Comparison of ENCODE assay signal across 9 cellular contexts in the genomic region with DNA sequence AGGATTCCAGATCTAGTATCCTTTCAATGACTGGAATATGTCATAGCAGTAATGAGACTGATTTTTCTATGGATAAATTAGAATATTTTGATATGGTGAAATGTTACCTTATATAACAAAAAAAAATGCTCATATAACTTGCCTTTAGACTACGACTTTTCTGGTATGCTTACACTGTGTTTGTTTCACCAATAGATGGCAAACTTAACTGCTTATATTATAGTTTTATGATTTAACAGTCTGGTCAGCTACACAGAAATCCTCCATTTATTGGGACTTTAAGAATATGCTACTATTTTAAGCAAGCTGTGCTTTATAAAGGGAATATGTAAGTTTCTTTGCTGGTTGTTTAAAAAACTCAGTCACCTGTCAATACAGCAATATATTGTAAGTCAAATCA.
DNase-seq lines count a peak whose midpoint lies in the region; ATAC-seq and TF ChIP-seq lines count a peak whose summit lies in the region.
"Had no signal": no experiment of that assay in that cellular context is flagged by ENCODE, and none has a peak within 500 bp of the region (broad histone marks: within the 10 kb centered on the region; RNA-seq: fewer than 3 reads in every experiment).

No MANE protein-coding gene starts in this region.

- H3K27ac ChIP-seq in heart right ventricle (no peak overlapping the region), VCaP (no peak overlapping the region), uterus (no peak overlapping the region), suprapubic skin (no peak overlapping the region)

- 51 to 59% methylated on average over 1 of the region's 1 CpG for WGBS in heart right ventricle, 2 donors
- WGBS in suprapubic skin: 31% methylated on average over 1 of the region's 1 CpG

- H3K4me1 ChIP-seq in heart right ventricle: no peaks in the 10 kb centered on the region
- no peaks in the 10 kb centered on the region for H3K4me1 ChIP-seq in uterus
- H3K4me1 ChIP-seq in suprapubic skin: no peaks in the 10 kb centered on the region

- intact Hi-C loops in heart right ventricle (cut with DNase I) (loop anchor here in 1 of 10 donors (5.0 to 10.0 kb wide), 2 partner anchors 209 to 302 kb away; a partner anchor contains a TSS), Right ventricle myocardium superior (cut with DNase I) (no loop called here), uterus (cut with DNase I; ENCODE audit: low total_unique reads) (no loop called here)

- TF ChIP-seq EP300 in suprapubic skin (IDR thresholded peaks at IDR 0.05): no peak

- H3K36me3 ChIP-seq in heart right ventricle (no peaks in the 10 kb centered on the region), uterus (no peaks in the 10 kb centered on the region), suprapubic skin (no peaks in the 10 kb centered on the region)

- no peaks in the 10 kb centered on the region for H3K9me3 ChIP-seq in heart right ventricle
- no peaks in the 10 kb centered on the region for H3K9me3 ChIP-seq in uterus
- H3K9me3 ChIP-seq in suprapubic skin: no peaks in the 10 kb centered on the region

- TF ChIP-seq CTCF in heart right ventricle (IDR thresholded peaks at IDR 0.05) (peak in 7 of 9 donors; percentile 15 to 41 (median 24)), VCaP (conservative IDR thresholded peaks at IDR 0.05) (peak; percentile 54), uterus (IDR thresholded peaks at IDR 0.05) (peak in 3 of 4 experiments; percentile 9 to 30 (median 21)), suprapubic skin (IDR thresholded peaks at IDR 0.05) (no peak)

- no peak for DNase-seq in heart right ventricle
- no peak for DNase-seq in Right ventricle myocardium superior
- DNase-seq in globus pallidus (ENCODE audit: low spot score): peak; percentile 36
- DNase-seq in uterus: no peak
- no peak for DNase-seq in suprapubic skin (ENCODE audit: low spot score in 2 of 2)
- DNase-seq: SHP77 treated with DMSO at 0.1 percent for 48 hours had no signal

- no peak overlapping the region for H3K4me3 ChIP-seq in heart right ventricle
- no peak overlapping the region for H3K4me3 ChIP-seq in uterus
- H3K4me3 ChIP-seq in suprapubic skin: no peak overlapping the region

- H3K27me3 ChIP-seq in heart right ventricle: no peaks in the 10 kb centered on the region
- H3K27me3 ChIP-seq in uterus: no peaks in the 10 kb centered on the region
- H3K27me3 ChIP-seq in suprapubic skin: no peaks in the 10 kb centered on the region

- TF ChIP-seq POLR2A in uterus (IDR thresholded peaks at IDR 0.05) (no peak), suprapubic skin (IDR thresholded peaks at IDR 0.05) (no peak)

- ATAC-seq in heart right ventricle (peak in 1 of 8 donors; percentile 38), Right ventricle myocardium superior (ENCODE audit: poor library complexity) (no peak), HG03571 (IDR thresholded peaks at IDR 0.05; ENCODE audit: unreplicated experiment) (no peak), esophagus mucosa (no peak)

Comparison
In these comparisons a context has a peak if more than half of its experiments do, and no peak if none do; other contexts are left out.
1. CTCF ChIP-seq: peak in heart right ventricle (7 of 9), VCaP (single experiment) and uterus (3 of 4); none in suprapubic skin (0 of 2).